29 cellular contexts compared by ENCODE assay signal in the genomic region with DNA sequence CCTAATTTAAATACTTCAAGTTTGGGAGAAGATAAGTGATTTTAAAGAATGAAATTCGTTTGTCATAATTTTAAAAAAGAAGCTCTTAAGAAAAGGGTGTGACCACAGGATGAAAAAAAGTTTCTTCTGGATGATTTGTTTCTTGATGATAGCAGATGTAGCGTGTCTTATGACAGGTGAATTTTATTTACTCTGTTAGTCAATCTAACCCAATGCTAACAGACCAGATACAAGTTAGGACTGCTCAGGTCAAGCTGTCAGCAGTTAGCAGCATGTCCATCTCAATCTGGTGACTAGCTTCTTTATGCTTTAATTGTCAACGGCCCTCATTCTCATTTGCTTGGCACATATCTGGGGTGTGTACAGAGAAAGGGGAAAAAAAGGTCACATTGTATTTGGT.
A peak's percentile ranks its signal among the peaks of the same experiment; 100 is the strongest.
DNase-seq lines count a peak whose midpoint lies in the region; ATAC-seq, FAIRE-seq and TF ChIP-seq lines count a peak whose summit lies in the region.
"Had no signal": no experiment of that assay in that cellular context is flagged by ENCODE, and none has a peak within 500 bp of the region (broad histone marks: within the 10 kb centered on the region; RNA-seq: fewer than 3 reads in every experiment).

No MANE protein-coding gene starts in this region.

- no peak overlapping the region for H2AFZ ChIP-seq in astrocyte (ENCODE audit: low read depth, low read length)

- no peak for FAIRE-seq in astrocyte (lab: Jason Lieb, UNC)

- H3K79me2 ChIP-seq in astrocyte (ENCODE audit: insufficient read depth, low read length), result no peaks in the 10 kb centered on the region

- TF ChIP-seq CTCF in Calu3 (IDR thresholded peaks at IDR 0.05; ENCODE audit: unreplicated experiment), result no peak
- no peak for TF ChIP-seq CTCF in HFFc6 (IDR thresholded peaks at IDR 0.05)
- no peak for TF ChIP-seq CTCF in astrocyte (IDR thresholded peaks at IDR 0.05; ENCODE audit: insufficient read depth, low read depth, low read length)
- no peak for TF ChIP-seq CTCF in right lobe of liver (IDR thresholded peaks at IDR 0.05)

- H3K9me3 ChIP-seq in astrocyte (ENCODE audit: insufficient read depth, low read depth, low read length) (no peaks in the 10 kb centered on the region), right lobe of liver (no peaks in the 10 kb centered on the region)
- H3K9me3 ChIP-seq: adrenal gland, breast epithelium, esophagus squamous epithelium, gastrocnemius medialis, neutrophil, prostate gland, SJSA1, thoracic aorta, vagina had no signal

- no peak for TF ChIP-seq POLR2A in right lobe of liver (IDR thresholded peaks at IDR 0.05)

- intact Hi-C loops in Calu3 (cut with micrococcal nuclease; ENCODE audit: unreplicated experiment) (no loop called here), right lobe of liver (cut with DNase I) (loop anchor here in 1 of 2 donors (5.0 kb wide), 1 partner anchor 152 kb away; no protein-coding TSS in a partner anchor)

- H3K4me1 ChIP-seq in astrocyte (ENCODE audit: insufficient read depth, low read length), result peaks cover 12% of the 10 kb centered on the region
- H3K4me1 ChIP-seq in right lobe of liver, result peaks cover 0 to 22% (median 5%) of the 10 kb centered on the region in 4 donors
- H3K4me1 ChIP-seq: breast epithelium, gastrocnemius medialis, prostate gland had no signal

- BruUV-seq in Calu3 (replicated peaks; lab: Mats Ljungman, UMichigan), result no TSS peak

- no peak overlapping the region for H3K4me3 Mint-ChIP-seq in Calu3 (ENCODE audit: low read depth, unreplicated experiment)
- H3K4me3 Mint-ChIP-seq in HFFc6, result peak overlapping the region; percentile 29; the same call in 1 of the 2 replicates
- no peak overlapping the region for H3K4me3 Mint-ChIP-seq in astrocyte (ENCODE audit: unreplicated experiment)
- H3K4me3 Mint-ChIP-seq: activated naive CD4-positive, alpha-beta T cell treated with anti-CD3 and anti-CD28 coated beads for 36 hours; CD4-positive, alpha-beta T cell; H9; immature natural killer cell; naive B cell; stimulated activated naive CD8-positive, alpha-beta T cell treated with anti-CD3 and anti-CD28 coated beads, Interleukin-15, Interleukin-2, amounts not matched to agents 100 ng/mL and 50 ng/mL, for 24 hours; T-cell had no signal

- peaks cover 37% of the 10 kb centered on the region for H3K4me1 Mint-ChIP-seq in Calu3 (ENCODE audit: low read depth, unreplicated experiment)
- H3K4me1 Mint-ChIP-seq in HFFc6 (ENCODE audit: low read depth), result peaks cover 77% of the 10 kb centered on the region
- peaks cover 71% of the 10 kb centered on the region for H3K4me1 Mint-ChIP-seq in astrocyte (ENCODE audit: low read depth, unreplicated experiment)
- H3K4me1 Mint-ChIP-seq: naive B cell, T-cell had no signal

- ATAC-seq in right lobe of liver, result peak; percentile 56 to 67 (median 66)
- ATAC-seq in GM18868 (IDR thresholded peaks at IDR 0.05; ENCODE audit: unreplicated experiment), result no peak
- ATAC-seq in GM21723 (IDR thresholded peaks at IDR 0.05; ENCODE audit: unreplicated experiment), result no peak
- ATAC-seq in GM18502 (IDR thresholded peaks at IDR 0.05; ENCODE audit: poor library complexity, unreplicated experiment), result no peak
- ATAC-seq: T-cell had no signal

- H3K27me3 Mint-ChIP-seq in Calu3 (ENCODE audit: unreplicated experiment) (no peaks in the 10 kb centered on the region), HFFc6 (ENCODE audit: insufficient read depth) (no peaks in the 10 kb centered on the region), astrocyte (ENCODE audit: low read depth, unreplicated experiment) (no peaks in the 10 kb centered on the region)
- H3K27me3 Mint-ChIP-seq: CD4-positive, alpha-beta T cell; naive B cell; T-cell had no signal

- no peak for DNase-seq in Calu3
- no peak for DNase-seq in HFFc6
- peak; percentile 24 for DNase-seq in astrocyte (ENCODE audit: low read depth)
- no peak for DNase-seq in right lobe of liver
- no peak for DNase-seq in activated effector memory CD4-positive, alpha-beta T cell treated with Interleukin-2 at 50 U/mL for 16 hours
- DNase-seq: activated CD4-positive, CD25-positive, alpha-beta regulatory T cell; activated naive CD4-positive, alpha-beta T cell treated with anti-CD3 and anti-CD28 coated beads for 36 hours; adrenal gland; CD4-positive, alpha-beta T cell; esophagus squamous epithelium; gastrocnemius medialis; H9; hippocampal formation; immature natural killer cell; KBM-7; naive B cell; NCI-H2029 treated with DMSO at 0.1 percent for 48 hours; NK-92 treated with Interleukin-12 subunit alpha and Interleukin-12 subunit beta, amount 100 ng/mL, for 24 hours; T-cell had no signal

- H3K27ac ChIP-seq in astrocyte (ENCODE audit: low read depth, low read length) (no peak overlapping the region), right lobe of liver (peak overlapping the region; percentile 83 to 97 (median 95))
- H3K27ac ChIP-seq: neutrophil, prostate gland, SJSA1, thoracic aorta, vagina had no signal

- H3K9ac ChIP-seq in astrocyte (ENCODE audit: low read length), result no peak overlapping the region

- CTCF ChIA-PET in Calu3 (lab: Charles Lee), result no interaction called here

- H3K9me3 Mint-ChIP-seq in Calu3 (ENCODE audit: low read depth, unreplicated experiment) (peaks cover 2% of the 10 kb centered on the region), HFFc6 (no peaks in the 10 kb centered on the region), astrocyte (ENCODE audit: unreplicated experiment) (no peaks in the 10 kb centered on the region)
- H3K9me3 Mint-ChIP-seq: activated naive CD4-positive, alpha-beta T cell treated with anti-CD3 and anti-CD28 coated beads for 36 hours; H9; immature natural killer cell; stimulated activated naive CD8-positive, alpha-beta T cell treated with anti-CD3 and anti-CD28 coated beads, Interleukin-15, Interleukin-2, amounts not matched to agents 100 ng/mL and 50 ng/mL, for 24 hours had no signal

- 38% methylated on average over 3 of the region's 3 CpGs for WGBS in right lobe of liver (ENCODE audit: insufficient coverage, low coverage, low lambda C conversion rate, missing lambda C conversion rate)

- peaks cover 7% of the 10 kb centered on the region for H4K20me1 ChIP-seq in astrocyte (ENCODE audit: insufficient read depth, low read length)

- H3K36me3 ChIP-seq in astrocyte (ENCODE audit: insufficient read depth, low read length) (peaks cover 5% of the 10 kb centered on the region), right lobe of liver (no peaks in the 10 kb centered on the region)
- H3K36me3 ChIP-seq: adrenal gland, breast epithelium, esophagus squamous epithelium, gastrocnemius medialis, neutrophil, prostate gland, SJSA1, thoracic aorta, vagina had no signal

- no peak overlapping the region for H3K4me3 ChIP-seq in astrocyte (ENCODE audit: insufficient read depth, low read depth, low read length)
- no peak overlapping the region for H3K4me3 ChIP-seq in right lobe of liver
- H3K4me3 ChIP-seq: adrenal gland, breast epithelium, esophagus squamous epithelium, gastrocnemius medialis, prostate gland, SJSA1, thoracic aorta, vagina had no signal

- no peak overlapping the region for H3K4me2 ChIP-seq in astrocyte (ENCODE audit: low read length)

- H3K27me3 ChIP-seq in astrocyte (ENCODE audit: insufficient read depth, low read length), result peaks cover 15% of the 10 kb centered on the region
- no peaks in the 10 kb centered on the region for H3K27me3 ChIP-seq in right lobe of liver
- H3K27me3 ChIP-seq: adrenal gland, breast epithelium, esophagus squamous epithelium, gastrocnemius medialis, neutrophil, SJSA1, vagina had no signal

- no peaks in the 10 kb centered on the region for H3K36me3 Mint-ChIP-seq in Calu3 (ENCODE audit: insufficient read depth, unreplicated experiment)
- peaks cover 14% of the 10 kb centered on the region for H3K36me3 Mint-ChIP-seq in HFFc6 (ENCODE audit: low read depth)
- H3K36me3 Mint-ChIP-seq in astrocyte (ENCODE audit: low read depth, unreplicated experiment), result peaks cover 9% of the 10 kb centered on the region
- H3K36me3 Mint-ChIP-seq: naive B cell, T-cell had no signal

- H3K27ac Mint-ChIP-seq in Calu3 (ENCODE audit: unreplicated experiment), result peak overlapping the region; percentile 78
- H3K27ac Mint-ChIP-seq in HFFc6, result 0 out of 2 replicates have a peak overlapping the region, but pooled peaks have one; percentile 25
- H3K27ac Mint-ChIP-seq in astrocyte (ENCODE audit: unreplicated experiment), result peak overlapping the region; percentile 93
- H3K27ac Mint-ChIP-seq: activated naive CD4-positive, alpha-beta T cell treated with anti-CD3 and anti-CD28 coated beads for 36 hours; CD4-positive, alpha-beta T cell; immature natural killer cell; naive B cell; stimulated activated naive CD8-positive, alpha-beta T cell treated with anti-CD3 and anti-CD28 coated beads, Interleukin-15, Interleukin-2, amounts not matched to agents 100 ng/mL and 50 ng/mL, for 24 hours; T-cell had no signal

Comparison
In these comparisons a context has a peak if more than half of its experiments do, and no peak if none do; other contexts are left out.
1. H3K27ac Mint-ChIP-seq: peak in every context shown above with its lines; median percentile 93 in astrocyte; 78 in Calu3; 25 in HFFc6.
2. ATAC-seq: peak in right lobe of liver (4 of 4); none in GM18868 (single experiment), GM21723 (single experiment) and GM18502 (single experiment).